In genomic region chr13:39317284-39317683, GRCh38 we compare ENCODE assay signal across 13 cellular contexts.
DNase-seq lines count a peak whose midpoint lies in the region; ATAC-seq and TF ChIP-seq lines count a peak whose summit lies in the region.
"Had no signal": no experiment of that assay in that cellular context is flagged by ENCODE, and none has a peak within 500 bp of the region (broad histone marks: within the 10 kb centered on the region; RNA-seq: fewer than 3 reads in every experiment).

No MANE protein-coding gene starts in this region.

- TF ChIP-seq EP300 in upper lobe of left lung (IDR thresholded peaks at IDR 0.05) = no peak

- H3K27me3 ChIP-seq in lower lobe of right lung (ENCODE audit: low read depth) = no peaks in the 10 kb centered on the region
- no peaks in the 10 kb centered on the region for H3K27me3 ChIP-seq in upper lobe of left lung

- ATAC-seq in lower lobe of right lung = peak; percentile 53 to 59
- peak; percentile 65 to 75 for ATAC-seq in upper lobe of left lung (ENCODE audit: low FRiP score in 2 of 2)
- ATAC-seq: HCT116 had no signal

- no peak overlapping the region for H3K27ac Mint-ChIP-seq in activated naive CD4-positive, alpha-beta T cell treated with anti-CD3 and anti-CD28 coated beads, Interleukin-2, amount 10 ng/mL, durations not matched to agents 7 days and 5 days
- H3K27ac Mint-ChIP-seq: IgD-negative memory B cell had no signal

- intact Hi-C loops in lower lobe of right lung (cut with DNase I) = no loop called here

- TF ChIP-seq POLR2A in upper lobe of left lung (IDR thresholded peaks at IDR 0.05) = no peak

- no peaks in the 10 kb centered on the region for H3K4me1 Mint-ChIP-seq in activated naive CD4-positive, alpha-beta T cell treated with anti-CD3 and anti-CD28 coated beads, Interleukin-2, amount 10 ng/mL, durations not matched to agents 7 days and 5 days
- H3K4me1 Mint-ChIP-seq: IgD-negative memory B cell had no signal

- H3K36me3 ChIP-seq in lower lobe of right lung (no peaks in the 10 kb centered on the region), upper lobe of left lung (no peaks in the 10 kb centered on the region)

- CTCF ChIA-PET in activated naive CD4-positive, alpha-beta T cell treated with anti-CD3 and anti-CD28 coated beads, Interleukin-2, amount 10 ng/mL, durations not matched to agents 7 days and 5 days (lab: Charles Lee) = no interaction called here

- in situ Hi-C loops in ACHN (cut with HindIII; ENCODE audit: low pct_ligation_motif_present, low pct_unique_long_range_greater_than_20kb, low sequenced_read_pairs) = no loop called here

- H3K4me3 Mint-ChIP-seq in activated naive CD4-positive, alpha-beta T cell treated with anti-CD3 and anti-CD28 coated beads, Interleukin-2, amount 10 ng/mL, durations not matched to agents 7 days and 5 days = no peak overlapping the region
- H3K4me3 Mint-ChIP-seq: IgD-negative memory B cell had no signal

- H3K27ac ChIP-seq in lower lobe of right lung (no peak overlapping the region), upper lobe of left lung (no peak overlapping the region)

- no peak overlapping the region for H3K4me3 ChIP-seq in lower lobe of right lung
- H3K4me3 ChIP-seq in upper lobe of left lung = no peak overlapping the region

- no peaks in the 10 kb centered on the region for H3K9me3 Mint-ChIP-seq in activated naive CD4-positive, alpha-beta T cell treated with anti-CD3 and anti-CD28 coated beads, Interleukin-2, amount 10 ng/mL, durations not matched to agents 7 days and 5 days

- DNase-seq in M059J (ENCODE audit: low read depth) = peak; percentile 58
- DNase-seq in dermis blood vessel endothelial cell = peak; percentile 14
- DNase-seq in lower lobe of right lung = no peak
- DNase-seq in upper lobe of left lung = no peak
- no peak for DNase-seq in activated naive CD4-positive, alpha-beta T cell treated with anti-CD3 and anti-CD28 coated beads, Interleukin-2, amount 10 ng/mL, durations not matched to agents 7 days and 5 days
- no peak for DNase-seq in ACHN
- DNase-seq in NCI-H2107 treated with DMSO at 0.1 percent for 48 hours (lab: John Stamatoyannopoulos, UW; ENCODE audit: unreplicated experiment) = no peak
- DNase-seq: amniotic stem cell, COR-L47, NCI-H187 treated with DMSO at 0.1 percent for 48 hours, T-helper 9 cell had no signal

- TF ChIP-seq CTCF in lower lobe of right lung (IDR thresholded peaks at IDR 0.05) = no peak
- no peak for TF ChIP-seq CTCF in upper lobe of left lung (IDR thresholded peaks at IDR 0.05)

- H3K36me3 Mint-ChIP-seq in activated naive CD4-positive, alpha-beta T cell treated with anti-CD3 and anti-CD28 coated beads, Interleukin-2, amount 10 ng/mL, durations not matched to agents 7 days and 5 days = no peaks in the 10 kb centered on the region
- H3K36me3 Mint-ChIP-seq: IgD-negative memory B cell had no signal

- no peaks in the 10 kb centered on the region for H3K27me3 Mint-ChIP-seq in activated naive CD4-positive, alpha-beta T cell treated with anti-CD3 and anti-CD28 coated beads, Interleukin-2, amount 10 ng/mL, durations not matched to agents 7 days and 5 days

- no peaks in the 10 kb centered on the region for H3K9me3 ChIP-seq in lower lobe of right lung
- H3K9me3 ChIP-seq in upper lobe of left lung = no peaks in the 10 kb centered on the region

- WGBS in upper lobe of left lung, 2 donors = 66 to 69% methylated on average over 3 of the region's 3 CpGs

- H3K4me1 ChIP-seq in lower lobe of right lung (peaks cover 17% of the 10 kb centered on the region), upper lobe of left lung (peaks cover 0 to 20% (median 4%) of the 10 kb centered on the region in 4 donors)

Comparison
In these comparisons a context has a peak if more than half of its experiments do, and no peak if none do; other contexts are left out.
1. DNase-seq: peak in M059J (single experiment) and dermis blood vessel endothelial cell (single experiment); none in lower lobe of right lung (single experiment), upper lobe of left lung (0 of 2), activated naive CD4-positive, alpha-beta T cell treated with anti-CD3 and anti-CD28 coated beads, Interleukin-2, amount 10 ng/mL, durations not matched to agents 7 days and 5 days (single experiment), ACHN (single experiment) and NCI-H2107 treated with DMSO at 0.1 percent for 48 hours (single experiment).